In the genomic region with DNA sequence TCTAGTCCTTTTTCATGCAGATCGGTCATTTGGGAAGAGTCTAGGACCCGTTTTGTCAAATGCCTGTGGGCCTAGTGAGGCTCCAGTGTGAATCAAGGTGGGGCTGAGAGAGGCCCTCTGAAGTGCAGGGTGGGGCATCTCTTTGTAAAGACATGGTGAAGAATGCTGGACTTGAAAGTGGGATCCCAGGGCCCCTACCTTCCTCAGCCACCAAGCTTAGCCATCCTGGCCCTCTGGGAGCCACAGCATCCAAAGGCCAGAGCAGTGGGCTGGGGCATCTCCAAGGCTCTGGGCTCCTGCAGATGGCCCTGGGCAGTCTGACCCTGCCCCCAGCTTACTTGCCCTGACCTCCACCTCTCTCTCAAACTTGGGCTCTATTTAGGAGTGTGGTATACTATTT, we compare ENCODE assay signal across 20 cellular contexts.
"Had no signal": no experiment of that assay in that cellular context is flagged by ENCODE, and none has a peak within 500 bp of the region (broad histone marks: within the 10 kb centered on the region; RNA-seq: fewer than 3 reads in every experiment).

No MANE protein-coding gene starts in this region.

- DNase-seq: IMR-90, Karpas-422, KG1, MG63, NCI-H1092, NCI-H1105 treated with DMSO at 0.1 percent for 48 hours, NCI-H1436, NCI-H187, NCI-H2029, NCI-H2081 treated with DMSO at 0.1 percent for 48 hours, NCI-H2171, NCI-H226, NCI-H446, NCI-H510A, NCI-H524 treated with DMSO at 0.1 percent for 48 hours, NCI-H69, NCI-H774, Right ventricle myocardium superior, RPMI8226, SIG-M5 had no signal
